In genomic region chrX:37986893-37987292, GRCh38 we compare ENCODE assay signal across 1 cellular context.
TF ChIP-seq lines count a peak whose summit lies in the region.

No MANE protein-coding gene starts in this region.

TF ChIP-seq in IMR-90, 13 proteins besides CTCF, POLR2A, EP300 and RAD21 (continued from another document):
- no peak for TF ChIP-seq RCOR1 (IDR thresholded peaks at IDR 0.05; ENCODE audit: insufficient replicate concordance, low read length)
- no peak for TF ChIP-seq MAZ (IDR thresholded peaks at IDR 0.05; ENCODE audit: borderline replicate concordance, low read depth, low read length)
- TF ChIP-seq MXI1 (IDR thresholded peaks at IDR 0.05; ENCODE audit: borderline replicate concordance, low read depth, low read length): no peak
- TF ChIP-seq ELK1 (IDR thresholded peaks at IDR 0.05; ENCODE audit: borderline replicate concordance, low read depth, low read length): no peak
- TF ChIP-seq CEBPB (IDR thresholded peaks at IDR 0.05; ENCODE audit: low read depth, low read length): no peak
- TF ChIP-seq MAFK (IDR thresholded peaks at IDR 0.05; ENCODE audit: low read depth, low read length): no peak
- no peak for TF ChIP-seq RFX5 (IDR thresholded peaks at IDR 0.05; ENCODE audit: low read depth, low read length)
- no peak for TF ChIP-seq NFE2L2 (IDR thresholded peaks at IDR 0.05; ENCODE audit: low read depth, low read length)
